In genomic region chr9:117416856-117417255, GRCh38 we compare ENCODE assay signal across 24 cellular contexts. TPM values are rescaled to one million over a fixed set of nuclear protein-coding genes. Genes with fewer than 3 reads are reported as not detected.
DNase-seq lines count a peak whose midpoint lies in the region; ATAC-seq, FAIRE-seq and TF ChIP-seq lines count a peak whose summit lies in the region.
"Had no signal": no experiment of that assay in that cellular context is flagged by ENCODE, and none has a peak within 500 bp of the region (broad histone marks: within the 10 kb centered on the region; RNA-seq: fewer than 3 reads in every experiment).

No MANE protein-coding gene starts in this region.

- TF ChIP-seq EP300 in K562 (IDR thresholded peaks at IDR 0.05; ENCODE audit: low read length): no peak

- no peak overlapping the region for H2AFZ ChIP-seq in K562 (ENCODE audit: low read depth, low read length)
- H2AFZ ChIP-seq: GM23248 had no signal

- no peaks in the 10 kb centered on the region for H4K20me1 ChIP-seq in K562 (replicated peaks; ENCODE audit: control insufficient read depth, insufficient read depth, low read length)

- TF ChIP-seq CTCF in K562 (IDR thresholded peaks at IDR 0.05 in 2 of 3, conservative IDR thresholded peaks at IDR 0.05 in 1 of 3; ENCODE audit: insufficient read depth in 2 of 3, low read depth in 1 of 3, low read length in 3 of 3): no peak

- TF ChIP-seq POLR2A in K562 (conservative IDR thresholded peaks at IDR 0.05): no peak

- no peak for FAIRE-seq in K562 (lab: Jason Lieb, UNC)
- FAIRE-seq: A204.1, GM12878, GM19239, H1 had no signal

- POLR2A ChIA-PET in K562 (lab: Yijun Ruan, JAX): no interaction called here

- no peaks in the 10 kb centered on the region for H3K9me1 ChIP-seq in K562 (ENCODE audit: control insufficient read depth, insufficient read depth, low read length)

- peak; percentile 29 for DNase-seq in DMS53 (lab: John Stamatoyannopoulos, UW)
- no peak for DNase-seq in DMS53 treated with DMSO at 0.1 percent for 48 hours (lab: John Stamatoyannopoulos, UW; ENCODE audit: unreplicated experiment)
- peak; percentile 11 for DNase-seq in NCI-H510A treated with DMSO at 0.1 percent for 48 hours (lab: John Stamatoyannopoulos, UW)
- DNase-seq in NCI-H510A (lab: John Stamatoyannopoulos, UW): no peak
- DNase-seq in K562 (ENCODE audit: extremely low read depth in 1 of 4, low spot score in 3 of 4): no peak
- DNase-seq in NCI-H1436 (lab: John Stamatoyannopoulos, UW): no peak
- DNase-seq: ACHN; AML-193; BE2C; Calu3; CD4-positive, alpha-beta T cell; CD8-positive, alpha-beta memory T cell; EL; GDM1; GM23248; H7; HCEC 1CT had no signal

- ATAC-seq in K562: no peak
- ATAC-seq: GM12878 had no signal

- TF ChIP-seq RAD21 in K562 (CRISPR knock-in tag; conservative IDR thresholded peaks at IDR 0.05 in 1 of 2, IDR thresholded peaks at IDR 0.05 in 1 of 2): no peak

- BruUV-seq in K562 (replicated peaks; lab: Mats Ljungman, UMichigan): no TSS peak

- H3K27ac ChIP-seq in K562 (ENCODE audit: extremely low read depth, low read depth, low read length): no peak overlapping the region
- H3K27ac ChIP-seq: 22Rv1; BLaER1 treated with 17β-estradiol and CSF1 and Interleukin-3, amounts not matched to agents 10 nM and 100 nM; GM23248 had no signal

- no peaks in the 10 kb centered on the region for H3K79me2 ChIP-seq in K562 (ENCODE audit: control insufficient read depth, insufficient read depth, low read length)

- no peak overlapping the region for H3K4me3 ChIP-seq in K562
- H3K4me3 ChIP-seq: BLaER1 treated with 17β-estradiol and CSF1 and Interleukin-3, amounts not matched to agents 10 nM and 100 nM; GM12878; GM23248 had no signal

- 0% methylated on average over 2 of the region's 2 CpGs for WGBS in K562 (ENCODE audit: insufficient coverage, low coverage, missing lambda C conversion rate)

- no peaks in the 10 kb centered on the region for H3K27me3 ChIP-seq in K562 (ENCODE audit: control insufficient read depth in 2 of 2, insufficient read depth in 2 of 2, low read length in 2 of 2)
- H3K27me3 ChIP-seq: BE2C had no signal

- H3K9me3 ChIP-seq in K562 (replicated peaks; ENCODE audit: control insufficient read depth, insufficient read depth, low read depth, low read length): no peaks in the 10 kb centered on the region
- H3K9me3 ChIP-seq: BE2C; BLaER1 treated with 17β-estradiol and CSF1 and Interleukin-3, amounts not matched to agents 10 nM and 100 nM had no signal

- in situ Hi-C loops in K562 (cut with MboI): no loop called here

- CTCF ChIA-PET in K562 (lab: Yijun Ruan, JAX; ENCODE audit: low intra/inter-chr PET ratio): no interaction called here

- H3K4me2 ChIP-seq in K562 (ENCODE audit: insufficient read depth, low read length): no peak overlapping the region
- H3K4me2 ChIP-seq: BLaER1 treated with 17β-estradiol and CSF1 and Interleukin-3, amounts not matched to agents 10 nM and 100 nM had no signal

- intact Hi-C loops in K562 (cut with micrococcal nuclease): loop anchor here (10.0 kb wide), 1 partner anchor 682 kb away; no protein-coding TSS in a partner anchor

- no peaks in the 10 kb centered on the region for H3K36me3 ChIP-seq in K562 (ENCODE audit: control insufficient read depth, insufficient read depth, low read length)
- H3K36me3 ChIP-seq: BLaER1 treated with 17β-estradiol and CSF1 and Interleukin-3, amounts not matched to agents 10 nM and 100 nM had no signal

- H3K9ac ChIP-seq in K562 (ENCODE audit: insufficient read depth in 1 of 2, low read depth in 2 of 2, low read length in 2 of 2): no peak overlapping the region
- H3K9ac ChIP-seq: BLaER1 treated with 17β-estradiol and CSF1 and Interleukin-3, amounts not matched to agents 10 nM and 100 nM; GM23248 had no signal

- H3K4me1 ChIP-seq in K562 (replicated peaks in 1 of 2; ENCODE audit: control insufficient read depth in 2 of 2, insufficient read depth in 2 of 2, low read length in 2 of 2): no peaks in the 10 kb centered on the region

TF ChIP-seq in K562, 482 proteins besides CTCF, POLR2A, EP300 and RAD21:
- TF ChIP-seq MAFF (IDR thresholded peaks at IDR 0.05; ENCODE audit: low read length) (peak; percentile 28; the same call in 1 of the 2 replicates), ZNF184 (CRISPR knock-in tag; IDR thresholded peaks at IDR 0.05) (no peak)

RNA-seq across cellular contexts. Expression of gene ASTN2, which starts 2.0 kb away (rescaled TPM):
- 8.4 and 10.1 TPM in 2 replicates for total RNA-seq in K562 (2011; cell fraction: chromatin; rRNA removed; ENCODE audit: low replicate concordance)
- total RNA-seq in K562 (2011; cell fraction: nucleolus; rRNA removed): 7.5 and 8.0 TPM in 2 replicates
- total RNA-seq in K562 (2011; cell fraction: nucleoplasm; rRNA removed): 7.6 and 8.4 TPM in 2 replicates
- total RNA-seq in K562 (2014; rRNA removed) (2.1 and 3.1 TPM in 2 replicates), K562 (2014; rRNA removed; fragmentation: Illumina TruSeq; extraction: Trizol) (1.5 and 1.9 TPM in 2 replicates), K562 (2015; rRNA removed; fragmentation: Illumina TruSeq; extraction: Trizol) (2.0 and 2.1 TPM in 2 replicates), K562 (2021) (1.9 and 2.0 TPM in 2 replicates)
- polyA plus RNA-seq in K562 (2011; rRNA removed) (2.5 and 3.5 TPM in 2 replicates), K562 (2014; fragmentation: Illumina TruSeq; extraction: Trizol) (1.1 and 1.5 TPM in 2 replicates), K562 (2014; fragmentation: Nextera tagmentation; extraction: Ambion mirVana) (under 1 TPM; 0.56 to 0.74 TPM), K562 (2014; rRNA removed) (1.7 and 2.1 TPM in 2 replicates)
- polyA plus RNA-seq in K562 (2011; cell fraction: cytosol; rRNA removed): 2.0 and 2.9 TPM in 2 replicates
- 2.3 and 3.8 TPM in 2 replicates for polyA plus RNA-seq in K562 (2011; cell fraction: nucleus; rRNA removed)
- polyA plus RNA-seq in K562 (2012): 1.3 and 1.5 TPM in 2 replicates
- 5.5 and 6.6 TPM in 2 replicates for polyA minus RNA-seq in K562 (2011; rRNA and poly(A)+ RNA removed)
- polyA minus RNA-seq in K562 (2011; cell fraction: cytosol; rRNA and poly(A)+ RNA removed): 2.5 and 2.6 TPM in 2 replicates
- polyA minus RNA-seq in K562 (2011; cell fraction: nucleus; rRNA and poly(A)+ RNA removed): 9.6 and 10.3 TPM in 2 replicates
- polyA plus RNA-seq: CD14-positive monocyte had no signal

Comparison
In these comparisons a context has a peak if more than half of its experiments do, and no peak if none do; other contexts are left out.
1. DNase-seq: peak in DMS53 (single experiment) and NCI-H510A treated with DMSO at 0.1 percent for 48 hours (single experiment); none in DMS53 treated with DMSO at 0.1 percent for 48 hours (single experiment), NCI-H510A (single experiment), K562 (0 of 4) and NCI-H1436 (single experiment).